ENCODE assay signal across 9 cellular contexts in the genomic region with DNA sequence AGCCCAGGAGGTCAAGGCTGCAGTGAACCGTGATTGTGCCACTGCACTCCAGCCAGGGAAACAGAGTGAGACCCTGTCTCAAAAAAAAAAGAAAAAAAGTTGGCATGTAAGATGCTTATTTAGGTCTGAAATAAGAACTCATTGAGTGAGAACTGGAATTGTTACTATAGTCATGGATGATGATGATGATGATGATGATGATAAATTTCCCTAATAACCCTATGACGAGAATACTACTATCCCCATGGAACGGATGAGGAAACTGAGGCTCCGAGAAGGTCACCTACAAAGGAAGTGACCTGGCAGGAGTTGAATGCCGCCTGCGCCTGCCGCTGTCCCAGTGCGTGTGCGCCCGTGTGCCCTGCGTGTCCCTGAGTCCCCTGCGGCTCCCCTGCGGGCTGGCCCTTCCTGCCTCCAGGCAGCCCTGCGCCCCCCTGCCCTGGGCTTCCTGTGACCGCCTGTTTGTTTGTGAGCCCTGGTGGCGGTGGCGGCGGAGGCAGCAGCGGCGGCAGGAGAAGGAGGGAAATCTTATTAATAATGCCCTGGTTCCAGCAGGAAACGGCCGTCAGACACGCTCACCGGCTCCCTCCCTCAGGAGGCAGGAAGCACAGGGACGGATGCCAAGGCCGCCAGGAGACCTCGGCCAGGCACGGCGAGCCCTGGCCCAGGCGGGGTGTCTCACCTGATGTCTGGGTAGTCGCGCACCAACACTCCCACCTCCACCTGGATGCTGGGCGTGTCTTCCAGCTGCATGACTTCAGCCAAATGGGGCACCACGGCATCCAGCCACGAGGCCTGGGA. TPM values are rescaled to one million over a fixed set of nuclear protein-coding genes. Genes with fewer than 3 reads are reported as not detected.
DNase-seq lines count a peak whose midpoint lies in the region; ATAC-seq and TF ChIP-seq lines count a peak whose summit lies in the region.
"Had no signal": no experiment of that assay in that cellular context is flagged by ENCODE, and none has a peak within 500 bp of the region (broad histone marks: within the 10 kb centered on the region; RNA-seq: fewer than 3 reads in every experiment).

No MANE protein-coding gene starts in this region.

- ATAC-seq in Panc1 = 0 out of 2 replicates have a peak, but pooled peaks have one; percentile 33

- H3K27ac ChIP-seq in HUES6 (ENCODE audit: low read depth, low read length) = no peak overlapping the region
- no peak overlapping the region for H3K27ac ChIP-seq in Panc1 (ENCODE audit: low read length)
- H3K27ac ChIP-seq: neutrophil had no signal

- H3K4me1 ChIP-seq in HUES6 (ENCODE audit: control insufficient read depth, insufficient read depth, low read length) (peaks cover 22% of the 10 kb centered on the region), Panc1 (ENCODE audit: control insufficient read depth, insufficient read depth, low read length) (no peaks in the 10 kb centered on the region)

- in situ Hi-C loops in Panc1 (cut with HindIII; ENCODE audit: low pct_unique_long_range_greater_than_20kb, low sequenced_read_pairs) = no loop called here

- H3K9me3 ChIP-seq in HUES6 (ENCODE audit: control insufficient read depth, insufficient read depth, low read depth, low read length) (no peaks in the 10 kb centered on the region), Panc1 (ENCODE audit: control insufficient read depth, insufficient read depth, low read depth, low read length) (no peaks in the 10 kb centered on the region)
- H3K9me3 ChIP-seq: neutrophil had no signal

- POLR2A ChIA-PET in Panc1 (lab: Charles Lee) = no interaction called here

- H3K27ac Mint-ChIP-seq in progenitor cell of endocrine pancreas = no peak overlapping the region

- H3K27me3 ChIP-seq in HUES6 (ENCODE audit: control insufficient read depth, insufficient read depth, low read length) = peaks cover 48% of the 10 kb centered on the region
- H3K27me3 ChIP-seq in Panc1 (ENCODE audit: control insufficient read depth, insufficient read depth, low read length) = no peaks in the 10 kb centered on the region

- no peaks in the 10 kb centered on the region for H3K9me3 Mint-ChIP-seq in progenitor cell of endocrine pancreas (ENCODE audit: low read depth)

- TF ChIP-seq CTCF in Panc1 (IDR thresholded peaks at IDR 0.05) (no peak), progenitor cell of endocrine pancreas (IDR thresholded peaks at IDR 0.05; ENCODE audit: unreplicated experiment) (no peak)

- DNase-seq in Panc1 (ENCODE audit: low read depth, low spot score) = no peak
- peak; percentile 27 for DNase-seq in progenitor cell of endocrine pancreas (ENCODE audit: low spot score, unreplicated experiment)
- no peak for DNase-seq in germinal center (ENCODE audit: low spot score)
- DNase-seq in NCI-H1092 (lab: John Stamatoyannopoulos, UW) = no peak
- no peak for DNase-seq in NOMO-1 treated with dmso at 0.1 percent for 144 hours (lab: John Stamatoyannopoulos, UW; ENCODE audit: unreplicated experiment)
- DNase-seq: activated CD8-positive, alpha-beta memory T cell treated with anti-CD3 and anti-CD28 coated beads for 24 hours had no signal

- H3K4me3 ChIP-seq in HUES6 (ENCODE audit: low read depth, low read length) (peak overlapping the region; percentile 55), Panc1 (ENCODE audit: low read depth in 2 of 2, low read length in 2 of 2) (no peak overlapping the region), iPS-11a (ENCODE audit: low read depth, low read length) (peak overlapping the region; percentile 24)

- H3K4me1 Mint-ChIP-seq in progenitor cell of endocrine pancreas (ENCODE audit: low read depth) = peaks cover 6% of the 10 kb centered on the region

- intact Hi-C loops in Panc1 (cut with micrococcal nuclease; ENCODE audit: unreplicated experiment) = no loop called here

- BruUV-seq in Panc1 (replicated peaks; lab: Mats Ljungman, UMichigan) = no TSS peak

- H3K9ac ChIP-seq in HUES6 (ENCODE audit: low read length) = no peak overlapping the region

- no peaks in the 10 kb centered on the region for H3K36me3 Mint-ChIP-seq in progenitor cell of endocrine pancreas (ENCODE audit: insufficient read depth)

- peaks cover 65% of the 10 kb centered on the region for H3K27me3 Mint-ChIP-seq in progenitor cell of endocrine pancreas

- no peak overlapping the region for H3K4me3 Mint-ChIP-seq in progenitor cell of endocrine pancreas (ENCODE audit: low read depth)

- H3K36me3 ChIP-seq in HUES6 (ENCODE audit: control insufficient read depth, insufficient read depth, low read length) = no peaks in the 10 kb centered on the region
- H3K36me3 ChIP-seq in Panc1 (ENCODE audit: control insufficient read depth, insufficient read depth, low read length) = no peaks in the 10 kb centered on the region
- H3K36me3 ChIP-seq: neutrophil had no signal

- CTCF ChIA-PET in Panc1 (lab: Charles Lee) = no interaction called here

RNA-seq across cellular contexts. Expression of gene EXOC3L2, which starts 29.6 kb away (rescaled TPM):
- total RNA-seq in Panc1 (2021; ENCODE audit: unreplicated experiment) (0.08 TPM), progenitor cell of endocrine pancreas (not detected in 2 replicates)
- polyA plus RNA-seq in Panc1 (2012; ENCODE audit: insufficient read length) = 0.10 TPM

RNA-seq across cellular contexts. Expression of gene MARK4, which starts 35.5 kb away (rescaled TPM):
- total RNA-seq in Panc1 (2021; ENCODE audit: unreplicated experiment) = 21.6 TPM
- polyA plus RNA-seq in Panc1 (2012; ENCODE audit: insufficient read length) = 31.6 TPM
- total RNA-seq in progenitor cell of endocrine pancreas = 57.5 and 60.4 TPM in 2 replicates

RNA-seq across cellular contexts. Expression of gene BLOC1S3, which starts 37.0 kb away (rescaled TPM):
- total RNA-seq in Panc1 (2021; ENCODE audit: unreplicated experiment) (21.8 TPM), progenitor cell of endocrine pancreas (8.7 and 9.1 TPM in 2 replicates)
- 13.2 TPM for polyA plus RNA-seq in Panc1 (2012; ENCODE audit: insufficient read length)

RNA-seq across cellular contexts. Expression of gene TRAPPC6A, which starts 37.6 kb away (rescaled TPM):
- total RNA-seq in Panc1 (2021; ENCODE audit: unreplicated experiment) (24.7 TPM), progenitor cell of endocrine pancreas (40.4 and 43.8 TPM in 2 replicates)
- polyA plus RNA-seq in Panc1 (2012; ENCODE audit: insufficient read length) = 43.2 TPM

RNA-seq across cellular contexts. Expression of gene NKPD1, which starts 54.8 kb away (rescaled TPM):
- 0.05 TPM for total RNA-seq in Panc1 (2021; ENCODE audit: unreplicated experiment)
- polyA plus RNA-seq in Panc1 (2012; ENCODE audit: insufficient read length) = 0.24 TPM
- total RNA-seq in progenitor cell of endocrine pancreas = 0.34 and 0.53 TPM in 2 replicates

Comparison
In these comparisons a context has a peak if more than half of its experiments do, and no peak if none do; other contexts are left out.
1. H3K4me3 ChIP-seq: peak in HUES6 (single experiment) and iPS-11a (single experiment); none in Panc1 (0 of 2).